Comparison of ENCODE assay signal across 1 cellular context in the genomic region with DNA sequence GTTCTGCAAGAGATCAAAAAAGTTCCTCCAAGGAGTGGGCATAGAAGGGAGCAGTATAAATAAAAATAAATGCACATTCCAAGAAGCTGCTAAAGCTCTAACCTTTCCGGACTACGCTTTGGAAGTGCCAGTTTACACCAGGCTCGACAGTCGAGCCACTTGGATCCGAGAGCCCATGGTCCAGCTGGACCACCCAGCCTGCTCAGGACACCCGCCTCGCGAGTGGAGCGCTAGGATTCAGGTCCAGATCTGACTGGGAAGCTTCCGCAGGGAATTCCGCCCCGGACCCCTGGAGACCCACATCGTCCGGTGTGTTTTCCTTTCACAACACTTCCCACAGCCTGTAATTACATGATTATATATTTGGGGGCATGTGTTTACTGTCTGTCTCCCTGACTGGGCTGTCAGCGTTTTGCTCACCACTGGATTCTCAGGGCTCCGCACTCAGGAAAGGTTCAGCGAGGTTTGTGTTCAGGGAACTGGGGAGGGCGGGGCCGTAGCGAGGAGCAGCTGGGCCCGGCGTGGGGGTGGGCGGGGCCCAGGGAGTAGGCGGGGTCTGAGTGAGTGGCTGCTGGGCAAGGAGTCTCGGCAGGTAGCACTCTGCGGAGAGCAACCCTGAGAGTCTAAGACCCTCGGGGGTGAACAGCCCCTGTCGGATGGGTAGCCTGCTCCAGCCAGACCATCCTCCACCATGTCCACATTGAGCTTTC.
TF ChIP-seq lines count a peak whose summit lies in the region.

No MANE protein-coding gene starts in this region.

TF ChIP-seq in HepG2, 621 proteins besides CTCF, POLR2A, EP300 and RAD21 (continued from another document):
- TF ChIP-seq ZBTB40 (IDR thresholded peaks at IDR 0.05) (no peak), ZBTB40 (CRISPR knock-in tag; IDR thresholded peaks at IDR 0.05) (no peak), TAF1 (CRISPR knock-in tag; IDR thresholded peaks at IDR 0.05) (no peak), ADNP (CRISPR knock-in tag; IDR thresholded peaks at IDR 0.05) (no peak), SP1 (IDR thresholded peaks at IDR 0.05) (no peak), SP1 (CRISPR knock-in tag; IDR thresholded peaks at IDR 0.05) (peak; percentile 44; the same call in 1 of the 2 replicates), KDM2A (CRISPR knock-in tag; IDR thresholded peaks at IDR 0.05; ENCODE audit: borderline replicate concordance, low read depth) (0 out of 2 replicates have a peak, but pooled peaks have one; percentile 22), SIX4 (CRISPR knock-in tag; IDR thresholded peaks at IDR 0.05) (no peak), GZF1 (CRISPR knock-in tag; IDR thresholded peaks at IDR 0.05) (no peak), ZNF142 (CRISPR knock-in tag; IDR thresholded peaks at IDR 0.05) (no peak), SOX6 (IDR thresholded peaks at IDR 0.05) (no peak), SOX6 (CRISPR knock-in tag; IDR thresholded peaks at IDR 0.05) (no peak), ZFP41 (CRISPR knock-in tag; IDR thresholded peaks at IDR 0.05; ENCODE audit: borderline replicate concordance) (no peak), NR3C1 (CRISPR knock-in tag; IDR thresholded peaks at IDR 0.05) (no peak), SAP130 (CRISPR knock-in tag; IDR thresholded peaks at IDR 0.05; ENCODE audit: low read depth) (peak; percentile 15; the same call in 1 of the 2 replicates), MTF1 (CRISPR knock-in tag; IDR thresholded peaks at IDR 0.05) (no peak), PAF1 (CRISPR knock-in tag; IDR thresholded peaks at IDR 0.05) (no peak), KMT2A (CRISPR knock-in tag; IDR thresholded peaks at IDR 0.05) (no peak), BRD4 (CRISPR knock-in tag; IDR thresholded peaks at IDR 0.05) (no peak), ZBTB20 (CRISPR knock-in tag; IDR thresholded peaks at IDR 0.05; ENCODE audit: borderline replicate concordance, low read depth) (no peak), RFX5 (IDR thresholded peaks at IDR 0.05; ENCODE audit: low read depth, low read length) (no peak), ZSCAN29 (CRISPR knock-in tag; conservative IDR thresholded peaks at IDR 0.05) (no peak), SRSF4 (IDR thresholded peaks at IDR 0.05; ENCODE audit: low read depth, low read length, poor library complexity, severe bottlenecking) (no peak), NONO (IDR thresholded peaks at IDR 0.05) (no peak), NONO (CRISPR knock-in tag; conservative IDR thresholded peaks at IDR 0.05) (no peak), MAZ (IDR thresholded peaks at IDR 0.05; ENCODE audit: borderline replicate concordance, low read depth, low read length) (0 out of 2 replicates have a peak, but pooled peaks have one; percentile 23), MAZ (CRISPR knock-in tag; IDR thresholded peaks at IDR 0.05; ENCODE audit: low read depth) (no peak), ZSCAN25 (CRISPR knock-in tag; IDR thresholded peaks at IDR 0.05) (no peak), ZBTB8A (CRISPR knock-in tag; IDR thresholded peaks at IDR 0.05; ENCODE audit: borderline replicate concordance, low read depth) (no peak), ZNF225 (CRISPR knock-in tag; IDR thresholded peaks at IDR 0.05) (0 out of 2 replicates have a peak, but pooled peaks have one; percentile 51)
- TF ChIP-seq, protein P1, sequence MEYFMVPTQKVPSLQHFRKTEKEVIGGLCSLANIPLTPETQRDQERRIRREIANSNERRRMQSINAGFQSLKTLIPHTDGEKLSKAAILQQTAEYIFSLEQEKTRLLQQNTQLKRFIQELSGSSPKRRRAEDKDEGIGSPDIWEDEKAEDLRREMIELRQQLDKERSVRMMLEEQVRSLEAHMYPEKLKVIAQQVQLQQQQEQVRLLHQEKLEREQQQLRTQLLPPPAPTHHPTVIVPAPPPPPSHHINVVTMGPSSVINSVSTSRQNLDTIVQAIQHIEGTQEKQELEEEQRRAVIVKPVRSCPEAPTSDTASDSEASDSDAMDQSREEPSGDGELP (IDR thresholded peaks at IDR 0.05; ENCODE audit: borderline replicate concordance, low read depth): peak; percentile 59; the same call in 1 of the 2 replicates
- TF ChIP-seq, protein P2, sequence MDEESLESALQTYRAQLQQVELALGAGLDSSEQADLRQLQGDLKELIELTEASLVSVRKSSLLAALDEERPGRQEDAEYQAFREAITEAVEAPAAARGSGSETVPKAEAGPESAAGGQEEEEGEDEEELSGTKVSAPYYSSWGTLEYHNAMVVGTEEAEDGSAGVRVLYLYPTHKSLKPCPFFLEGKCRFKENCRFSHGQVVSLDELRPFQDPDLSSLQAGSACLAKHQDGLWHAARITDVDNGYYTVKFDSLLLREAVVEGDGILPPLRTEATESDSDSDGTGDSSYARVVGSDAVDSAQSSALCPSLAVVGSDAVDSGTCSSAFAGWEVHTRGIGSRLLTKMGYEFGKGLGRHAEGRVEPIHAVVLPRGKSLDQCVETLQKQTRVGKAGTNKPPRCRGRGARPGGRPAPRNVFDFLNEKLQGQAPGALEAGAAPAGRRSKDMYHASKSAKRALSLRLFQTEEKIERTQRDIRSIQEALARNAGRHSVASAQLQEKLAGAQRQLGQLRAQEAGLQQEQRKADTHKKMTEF (CRISPR knock-in tag; IDR thresholded peaks at IDR 0.05): no peak
- TF ChIP-seq, protein P3, sequence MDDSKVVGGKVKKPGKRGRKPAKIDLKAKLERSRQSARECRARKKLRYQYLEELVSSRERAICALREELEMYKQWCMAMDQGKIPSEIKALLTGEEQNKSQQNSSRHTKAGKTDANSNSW (CRISPR knock-in tag; IDR thresholded peaks at IDR 0.05; ENCODE audit: borderline replicate concordance): no peak
- TF ChIP-seq, protein P4, sequence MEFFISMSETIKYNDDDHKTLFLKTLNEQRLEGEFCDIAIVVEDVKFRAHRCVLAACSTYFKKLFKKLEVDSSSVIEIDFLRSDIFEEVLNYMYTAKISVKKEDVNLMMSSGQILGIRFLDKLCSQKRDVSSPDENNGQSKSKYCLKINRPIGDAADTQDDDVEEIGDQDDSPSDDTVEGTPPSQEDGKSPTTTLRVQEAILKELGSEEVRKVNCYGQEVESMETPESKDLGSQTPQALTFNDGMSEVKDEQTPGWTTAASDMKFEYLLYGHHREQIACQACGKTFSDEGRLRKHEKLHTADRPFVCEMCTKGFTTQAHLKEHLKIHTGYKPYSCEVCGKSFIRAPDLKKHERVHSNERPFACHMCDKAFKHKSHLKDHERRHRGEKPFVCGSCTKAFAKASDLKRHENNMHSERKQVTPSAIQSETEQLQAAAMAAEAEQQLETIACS (CRISPR knock-in tag; IDR thresholded peaks at IDR 0.05): no peak
